Comparison of ENCODE assay signal across 1 cellular context in genomic region chr5:33312631-33313030, GRCh38.
TF ChIP-seq lines count a peak whose summit lies in the region.

No MANE protein-coding gene starts in this region.

TF ChIP-seq in IMR-90, 13 proteins besides CTCF, POLR2A, EP300 and RAD21 (continued from another document):
- TF ChIP-seq ELK1 (IDR thresholded peaks at IDR 0.05; ENCODE audit: borderline replicate concordance, low read depth, low read length), result no peak
